15 cellular contexts compared by ENCODE assay signal in the genomic region with DNA sequence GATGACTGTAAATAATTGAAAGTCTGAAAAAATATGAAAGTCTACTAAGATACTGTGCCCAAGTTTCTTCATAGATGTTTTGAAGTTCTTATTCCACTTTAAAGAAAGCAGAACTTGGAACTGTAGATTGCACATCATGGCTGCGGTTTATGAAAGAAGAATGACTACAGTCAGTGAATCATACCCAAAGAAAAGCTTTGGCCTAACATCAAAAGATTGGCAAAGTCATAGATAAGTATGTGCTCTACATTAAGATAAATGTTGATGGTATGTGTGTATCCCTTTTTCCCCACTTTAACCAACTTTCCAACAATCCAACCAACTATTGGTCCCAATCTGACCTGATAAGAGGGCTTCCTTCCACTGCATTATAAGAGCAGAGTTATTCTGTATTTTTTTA.
DNase-seq lines count a peak whose midpoint lies in the region; ATAC-seq, FAIRE-seq and TF ChIP-seq lines count a peak whose summit lies in the region.
"Had no signal": no experiment of that assay in that cellular context is flagged by ENCODE, and none has a peak within 500 bp of the region (broad histone marks: within the 10 kb centered on the region; RNA-seq: fewer than 3 reads in every experiment).

No MANE protein-coding gene starts in this region.

- no peak for FAIRE-seq in urothelium cell line (lab: Jason Lieb, UNC)

- no peak overlapping the region for H3K4me3 ChIP-seq in HL-60 (replicated peaks; ENCODE audit: insufficient read depth, low read length)
- no peak overlapping the region for H3K4me3 ChIP-seq in epithelial cell of esophagus (ENCODE audit: low read length)
- H3K4me3 ChIP-seq: neural progenitor cell, SJSA1, spleen, suprapubic skin had no signal

- H3K27me3 ChIP-seq in HL-60 (ENCODE audit: insufficient read depth, poor library complexity, severe bottlenecking) = no peaks in the 10 kb centered on the region
- H3K27me3 ChIP-seq: neural progenitor cell, SJSA1, spleen, suprapubic skin had no signal

- peak overlapping the region; percentile 58 for H3K27ac ChIP-seq in HL-60 (replicated peaks)
- H3K27ac ChIP-seq: neural progenitor cell, SJSA1, suprapubic skin had no signal

- TF ChIP-seq CTCF in HL-60 (IDR thresholded peaks at IDR 0.05; ENCODE audit: insufficient read depth, low read length) (no peak), epithelial cell of esophagus (IDR thresholded peaks at IDR 0.05; ENCODE audit: insufficient read depth, low read depth, low read length, missing control alignments) (no peak)

- no peak for ATAC-seq in HG03159 (IDR thresholded peaks at IDR 0.05; ENCODE audit: unreplicated experiment)

- DNase-seq in HL-60 (ENCODE audit: low read depth in 1 of 2, low spot score in 1 of 2) = peak in 1 of 2 experiments; percentile 81
- peak; percentile 72 for DNase-seq in RKO (ENCODE audit: low spot score)
- DNase-seq in epithelial cell of esophagus (ENCODE audit: low read depth) = peak; percentile 90
- DNase-seq in urothelium cell line (ENCODE audit: low spot score) = peak; percentile 36
- no peak for DNase-seq in NCI-H1417 treated with DMSO at 0.1 percent for 48 hours (lab: John Stamatoyannopoulos, UW)
- no peak for DNase-seq in activated naive CD4-positive, alpha-beta T cell (lab: John Stamatoyannopoulos, UW)
- DNase-seq: activated gamma-delta T cell treated with Interleukin-2 at 50 U/mL for 16 hours, erythroblast, NCI-H1694 treated with DMSO at 0.1 percent for 48 hours, NCI-H526 treated with DMSO at 0.1 percent for 48 hours, spleen had no signal

Comparison
In these comparisons a context has a peak if more than half of its experiments do, and no peak if none do; other contexts are left out.
1. DNase-seq: peak in RKO (single experiment), epithelial cell of esophagus (single experiment) and urothelium cell line (single experiment); none in NCI-H1417 treated with DMSO at 0.1 percent for 48 hours (single experiment) and activated naive CD4-positive, alpha-beta T cell (0 of 4).